Comparison of ENCODE assay signal across 9 cellular contexts in the genomic region with DNA sequence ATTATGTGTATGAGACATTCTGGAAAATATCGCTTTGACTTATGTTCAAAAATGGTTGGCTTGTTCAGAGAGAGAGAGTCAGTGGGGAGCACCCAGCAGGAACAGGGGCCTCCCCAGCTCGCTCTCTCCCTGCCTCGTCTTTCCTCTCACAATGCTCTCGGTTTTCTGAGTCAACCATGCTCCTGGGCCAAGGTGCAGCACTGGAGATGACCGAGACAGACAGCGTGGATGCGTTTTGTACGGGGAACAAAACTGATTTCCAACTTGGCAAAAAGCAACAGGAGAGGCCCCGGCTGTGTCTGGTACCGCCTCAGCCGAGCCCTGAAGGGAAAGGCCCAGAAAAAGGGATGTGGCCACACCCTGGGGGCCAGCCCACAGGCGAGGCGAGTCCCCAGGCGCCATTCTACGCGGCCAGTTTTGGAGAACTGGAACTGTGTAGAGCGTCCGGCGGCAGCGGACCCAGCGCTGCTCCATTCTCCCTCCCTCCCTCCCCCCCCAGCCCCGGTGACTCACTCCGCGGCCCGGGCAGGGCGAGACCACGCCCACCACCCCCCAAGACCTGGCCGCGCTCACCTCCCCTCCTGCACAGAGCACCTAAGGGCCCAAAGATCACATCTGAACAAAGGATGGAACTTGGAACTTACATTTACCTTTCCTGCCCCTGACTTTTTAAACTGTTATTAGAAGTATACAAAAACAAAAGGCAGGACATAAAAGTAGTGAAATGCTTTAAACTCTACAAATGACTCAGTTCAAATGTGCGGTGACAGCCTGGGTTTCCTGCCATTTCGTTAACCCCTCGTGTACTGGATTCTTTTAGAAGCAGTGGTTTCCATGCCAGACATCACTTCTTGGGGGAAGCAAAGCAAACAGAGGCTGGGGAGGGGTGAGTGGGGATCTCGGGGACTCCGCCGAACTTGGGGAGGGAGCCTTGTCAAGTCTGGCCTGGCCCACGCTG. TPM values are rescaled to one million over a fixed set of nuclear protein-coding genes. Genes with fewer than 3 reads are reported as not detected.
A peak's percentile ranks its signal among the peaks of the same experiment; 100 is the strongest.
DNase-seq lines count a peak whose midpoint lies in the region; ATAC-seq and TF ChIP-seq lines count a peak whose summit lies in the region.
"Had no signal": no experiment of that assay in that cellular context is flagged by ENCODE, and none has a peak within 500 bp of the region (broad histone marks: within the 10 kb centered on the region; RNA-seq: fewer than 3 reads in every experiment).

No MANE protein-coding gene starts in this region.

- H3K27ac ChIP-seq in cingulate gyrus (ENCODE audit: low read depth, low read length) (peak overlapping the region; percentile 65), right lobe of liver (peak overlapping the region; percentile 20 to 60 (median 29))
- H3K27ac ChIP-seq: 22Rv1 had no signal

- H3K36me3 ChIP-seq in right lobe of liver = no peaks in the 10 kb centered on the region

- peak; percentile 47 for DNase-seq in DMS 273 (lab: John Stamatoyannopoulos, UW; ENCODE audit: unreplicated experiment)
- DNase-seq in DMS 273 treated with DMSO at 0.1 percent for 48 hours (lab: John Stamatoyannopoulos, UW) = no peak
- peak; percentile 37 to 55 (median 46) for DNase-seq in activated CD4-positive, CD25-positive, alpha-beta regulatory T cell (lab: John Stamatoyannopoulos, UW)
- DNase-seq in right lobe of liver = peak; percentile 51 to 66 (median 58)
- DNase-seq in stimulated activated CD8-positive, alpha-beta memory T cell treated with anti-CD3 and anti-CD28 coated beads, Interleukin-12 subunit alpha, Interleukin-12 subunit beta, amount 100 ng/mL, for 4 hours (ENCODE audit: low read depth) = peak; percentile 55

- no peak for TF ChIP-seq POLR2A in right lobe of liver (IDR thresholded peaks at IDR 0.05)

- H3K4me1 ChIP-seq in right lobe of liver = no peaks in the 10 kb centered on the region

- no peak for TF ChIP-seq CTCF in right lobe of liver (IDR thresholded peaks at IDR 0.05)

- H3K9me3 ChIP-seq in right lobe of liver = no peaks in the 10 kb centered on the region

- ATAC-seq in HG03442 (IDR thresholded peaks at IDR 0.05; ENCODE audit: unreplicated experiment) (peak; percentile 84), right lobe of liver (peak; percentile 72 to 86 (median 80)), GM21717 (IDR thresholded peaks at IDR 0.05; ENCODE audit: unreplicated experiment) (no peak)

- intact Hi-C loops in right lobe of liver (cut with DNase I) = no loop called here

- H3K27me3 ChIP-seq in right lobe of liver = no peaks in the 10 kb centered on the region

- peak overlapping the region in 2 of 3 donors; percentile 3 to 13 for H3K4me3 ChIP-seq in right lobe of liver

- 10% methylated on average over 14 of the region's 36 CpGs for WGBS in right lobe of liver (ENCODE audit: insufficient coverage, low coverage, low lambda C conversion rate, missing lambda C conversion rate)

RNA-seq across cellular contexts. Expression of a gene that starts 12.7 kb away (rescaled TPM):
- total RNA-seq in right lobe of liver = under 1 TPM; 0.15 to 1.00 (median 0.34) TPM
